ENCODE assay signal across 15 cellular contexts in genomic region chr17:8960325-8961144, GRCh38. TPM values are rescaled to one million over a fixed set of nuclear protein-coding genes. Genes with fewer than 3 reads are reported as not detected.
DNase-seq lines count a peak whose midpoint lies in the region; TF ChIP-seq lines count a peak whose summit lies in the region.
"Had no signal": no experiment of that assay in that cellular context is flagged by ENCODE, and none has a peak within 500 bp of the region (broad histone marks: within the 10 kb centered on the region; RNA-seq: fewer than 3 reads in every experiment).

No MANE protein-coding gene starts in this region.

- TF ChIP-seq CTCF in right atrium auricular region (IDR thresholded peaks at IDR 0.05) (no peak), left ventricle myocardium inferior (IDR thresholded peaks at IDR 0.05; ENCODE audit: borderline replicate concordance) (no peak), endothelial cell (IDR thresholded peaks at IDR 0.05; ENCODE audit: unreplicated experiment) (no peak), type B pancreatic cell (conservative IDR thresholded peaks at IDR 0.05) (no peak), MCF 10A (IDR thresholded peaks at IDR 0.05; ENCODE audit: unreplicated experiment) (no peak)

- H3K9me3 ChIP-seq in right atrium auricular region (no peaks in the 10 kb centered on the region), left ventricle myocardium inferior (replicated peaks) (no peaks in the 10 kb centered on the region)
- H3K9me3 ChIP-seq: adrenal gland, SJSA1 had no signal

- no peak overlapping the region for H3K27ac ChIP-seq in right atrium auricular region
- H3K27ac ChIP-seq in left ventricle myocardium inferior (replicated peaks) = no peak overlapping the region
- H3K27ac ChIP-seq: adrenal gland, SJSA1 had no signal

- no peaks in the 10 kb centered on the region for H3K36me3 ChIP-seq in right atrium auricular region
- no peaks in the 10 kb centered on the region for H3K36me3 ChIP-seq in left ventricle myocardium inferior
- H3K36me3 ChIP-seq: adrenal gland, SJSA1 had no signal

- H3K27ac Mint-ChIP-seq in T-helper 1 cell treated with Interleukin-12 subunit alpha and Interleukin-12 subunit beta and Interleukin-4 antibody, amounts not matched to agents 30 μg/mL and 1 μg/mL, for 36 hours = peak overlapping the region; percentile 52
- H3K27ac Mint-ChIP-seq in endothelial cell (ENCODE audit: unreplicated experiment) (no peak overlapping the region), type B pancreatic cell (no peak overlapping the region), MCF 10A (ENCODE audit: low read depth, unreplicated experiment) (no peak overlapping the region)
- H3K27ac Mint-ChIP-seq in activated naive CD4-positive, alpha-beta T cell treated with anti-CD3 and anti-CD28 coated beads for 36 hours = no peak overlapping the region

- H3K27me3 Mint-ChIP-seq in T-helper 1 cell treated with Interleukin-12 subunit alpha and Interleukin-12 subunit beta and Interleukin-4 antibody, amounts not matched to agents 30 μg/mL and 1 μg/mL, for 36 hours (ENCODE audit: low read depth) = no peaks in the 10 kb centered on the region
- H3K27me3 Mint-ChIP-seq in endothelial cell (ENCODE audit: unreplicated experiment) = peaks cover 8% of the 10 kb centered on the region
- H3K27me3 Mint-ChIP-seq in type B pancreatic cell = peaks cover 69% of the 10 kb centered on the region
- peaks cover 17% of the 10 kb centered on the region for H3K27me3 Mint-ChIP-seq in MCF 10A (ENCODE audit: insufficient read depth, unreplicated experiment)
- H3K27me3 Mint-ChIP-seq in activated naive CD4-positive, alpha-beta T cell treated with anti-CD3 and anti-CD28 coated beads for 36 hours (ENCODE audit: low read depth) = no peaks in the 10 kb centered on the region

- intact Hi-C loops in left ventricle myocardium inferior (cut with micrococcal nuclease) (no loop called here), MCF 10A (cut with micrococcal nuclease) (no loop called here)
- intact Hi-C loops in activated naive CD4-positive, alpha-beta T cell treated with anti-CD3 and anti-CD28 coated beads for 36 hours (cut with micrococcal nuclease) = no loop called here

- H3K4me3 Mint-ChIP-seq in T-helper 1 cell treated with Interleukin-12 subunit alpha and Interleukin-12 subunit beta and Interleukin-4 antibody, amounts not matched to agents 30 μg/mL and 1 μg/mL, for 36 hours = peak overlapping the region; percentile 74
- H3K4me3 Mint-ChIP-seq in endothelial cell (ENCODE audit: unreplicated experiment) (peak overlapping the region; percentile 4), type B pancreatic cell (no peak overlapping the region), MCF 10A (ENCODE audit: unreplicated experiment) (no peak overlapping the region)
- H3K4me3 Mint-ChIP-seq in activated naive CD4-positive, alpha-beta T cell treated with anti-CD3 and anti-CD28 coated beads for 36 hours = no peak overlapping the region

- BruUV-seq in MCF 10A (replicated peaks; lab: Mats Ljungman, UMichigan) = no TSS peak

- H3K4me1 Mint-ChIP-seq in T-helper 1 cell treated with Interleukin-12 subunit alpha and Interleukin-12 subunit beta and Interleukin-4 antibody, amounts not matched to agents 30 μg/mL and 1 μg/mL, for 36 hours (ENCODE audit: low read depth) = peaks cover 78% of the 10 kb centered on the region
- peaks cover 17% of the 10 kb centered on the region for H3K4me1 Mint-ChIP-seq in endothelial cell (ENCODE audit: unreplicated experiment)
- H3K4me1 Mint-ChIP-seq in type B pancreatic cell (ENCODE audit: unreplicated experiment) = peaks cover 4% of the 10 kb centered on the region
- peaks cover 5% of the 10 kb centered on the region for H3K4me1 Mint-ChIP-seq in MCF 10A (ENCODE audit: insufficient read depth, unreplicated experiment)
- H3K4me1 Mint-ChIP-seq in activated naive CD4-positive, alpha-beta T cell treated with anti-CD3 and anti-CD28 coated beads for 36 hours (ENCODE audit: low read depth) = peaks cover 86% of the 10 kb centered on the region

- peaks cover 0 to 5% of the 10 kb centered on the region in 2 donors for H3K4me1 ChIP-seq in right atrium auricular region
- H3K4me1 ChIP-seq in left ventricle myocardium inferior = peaks cover 3% of the 10 kb centered on the region
- H3K4me1 ChIP-seq: adrenal gland had no signal

- CTCF ChIA-PET in MCF 10A (lab: Yijun Ruan, JAX) = interaction anchor here (0.7 to 1.2 kb wide), 3 partner anchors 15 to 388 kb away, joined by 3 to 4 read pairs (median 4); no protein-coding TSS in a partner anchor
- CTCF ChIA-PET in activated naive CD4-positive, alpha-beta T cell treated with anti-CD3 and anti-CD28 coated beads for 36 hours (lab: Charles Lee) = interaction anchor here (1.1 to 1.9 kb wide), 3 partner anchors 19 to 65 kb away, joined by 3 to 6 read pairs (median 4); no protein-coding TSS in a partner anchor

- POLR2A ChIA-PET in MCF 10A (lab: Yijun Ruan, JAX) = no interaction called here

- no peaks in the 10 kb centered on the region for H3K9me3 Mint-ChIP-seq in T-helper 1 cell treated with Interleukin-12 subunit alpha and Interleukin-12 subunit beta and Interleukin-4 antibody, amounts not matched to agents 30 μg/mL and 1 μg/mL, for 36 hours
- H3K9me3 Mint-ChIP-seq in endothelial cell (ENCODE audit: unreplicated experiment) (no peaks in the 10 kb centered on the region), type B pancreatic cell (no peaks in the 10 kb centered on the region), MCF 10A (ENCODE audit: unreplicated experiment) (peaks cover 3% of the 10 kb centered on the region)
- H3K9me3 Mint-ChIP-seq in activated naive CD4-positive, alpha-beta T cell treated with anti-CD3 and anti-CD28 coated beads for 36 hours = no peaks in the 10 kb centered on the region

- DNase-seq in right atrium auricular region (ENCODE audit: low spot score) (peak; percentile 55), left ventricle myocardium inferior (no peak), endothelial cell (ENCODE audit: low spot score) (no peak), type B pancreatic cell (ENCODE audit: extremely low spot score, unreplicated experiment) (peak; percentile 44), RPMI8226 (no peak), MCF 10A (ENCODE audit: unreplicated experiment) (no peak)
- DNase-seq in activated naive CD4-positive, alpha-beta T cell treated with anti-CD3 and anti-CD28 coated beads for 36 hours = no peak
- DNase-seq: adrenal gland, caudate nucleus, DMS 273 treated with DMSO at 0.1 percent for 48 hours, Karpas-422, NCI-H1436 had no signal

- H3K4me3 ChIP-seq in right atrium auricular region = no peak overlapping the region
- H3K4me3 ChIP-seq in left ventricle myocardium inferior = no peak overlapping the region
- H3K4me3 ChIP-seq: adrenal gland, SJSA1 had no signal

- peaks cover 60% of the 10 kb centered on the region for H3K36me3 Mint-ChIP-seq in T-helper 1 cell treated with Interleukin-12 subunit alpha and Interleukin-12 subunit beta and Interleukin-4 antibody, amounts not matched to agents 30 μg/mL and 1 μg/mL, for 36 hours (ENCODE audit: low read depth)
- H3K36me3 Mint-ChIP-seq in endothelial cell (ENCODE audit: low read depth, unreplicated experiment) (peaks cover 10% of the 10 kb centered on the region), type B pancreatic cell (no peaks in the 10 kb centered on the region), MCF 10A (ENCODE audit: insufficient read depth, unreplicated experiment) (no peaks in the 10 kb centered on the region)
- peaks cover 13% of the 10 kb centered on the region for H3K36me3 Mint-ChIP-seq in activated naive CD4-positive, alpha-beta T cell treated with anti-CD3 and anti-CD28 coated beads for 36 hours (ENCODE audit: low read depth)

- peaks cover 6 to 7% of the 10 kb centered on the region in 2 donors for H3K27me3 ChIP-seq in right atrium auricular region
- H3K27me3 ChIP-seq in left ventricle myocardium inferior (ENCODE audit: low read depth) = peaks cover 98% of the 10 kb centered on the region
- H3K27me3 ChIP-seq: SJSA1 had no signal

RNA-seq across cellular contexts. Expression of gene PIK3R5, which starts 5.0 kb away (rescaled TPM):
- total RNA-seq in right atrium auricular region (1 to 10 TPM; 5.0 to 7.5 TPM), left ventricle myocardium inferior (2.7 TPM), endothelial cell (ENCODE audit: unreplicated experiment) (14.5 TPM), type B pancreatic cell (ENCODE audit: low replicate concordance) (0.29 TPM in 2 replicates), MCF 10A (2022) (not detected in 2 replicates)
- 10 to 100 TPM; 15.9 to 18.1 TPM for total RNA-seq in activated naive CD4-positive, alpha-beta T cell treated with anti-CD3 and anti-CD28 coated beads for 36 hours
- total RNA-seq: fibroblast of villous mesenchyme, SJSA1 had no signal

Comparison
In these comparisons a context has a peak if more than half of its experiments do, and no peak if none do; other contexts are left out.
1. DNase-seq: peak in right atrium auricular region (single experiment) and type B pancreatic cell (single experiment); none in left ventricle myocardium inferior (single experiment), endothelial cell (single experiment), RPMI8226 (single experiment), MCF 10A (single experiment) and activated naive CD4-positive, alpha-beta T cell treated with anti-CD3 and anti-CD28 coated beads for 36 hours (single experiment).
2. H3K4me3 Mint-ChIP-seq: peak in T-helper 1 cell treated with Interleukin-12 subunit alpha and Interleukin-12 subunit beta and Interleukin-4 antibody, amounts not matched to agents 30 μg/mL and 1 μg/mL, for 36 hours (single experiment) and endothelial cell (single experiment); none in type B pancreatic cell (single experiment), MCF 10A (single experiment) and activated naive CD4-positive, alpha-beta T cell treated with anti-CD3 and anti-CD28 coated beads for 36 hours (single experiment).